In the genomic region with DNA sequence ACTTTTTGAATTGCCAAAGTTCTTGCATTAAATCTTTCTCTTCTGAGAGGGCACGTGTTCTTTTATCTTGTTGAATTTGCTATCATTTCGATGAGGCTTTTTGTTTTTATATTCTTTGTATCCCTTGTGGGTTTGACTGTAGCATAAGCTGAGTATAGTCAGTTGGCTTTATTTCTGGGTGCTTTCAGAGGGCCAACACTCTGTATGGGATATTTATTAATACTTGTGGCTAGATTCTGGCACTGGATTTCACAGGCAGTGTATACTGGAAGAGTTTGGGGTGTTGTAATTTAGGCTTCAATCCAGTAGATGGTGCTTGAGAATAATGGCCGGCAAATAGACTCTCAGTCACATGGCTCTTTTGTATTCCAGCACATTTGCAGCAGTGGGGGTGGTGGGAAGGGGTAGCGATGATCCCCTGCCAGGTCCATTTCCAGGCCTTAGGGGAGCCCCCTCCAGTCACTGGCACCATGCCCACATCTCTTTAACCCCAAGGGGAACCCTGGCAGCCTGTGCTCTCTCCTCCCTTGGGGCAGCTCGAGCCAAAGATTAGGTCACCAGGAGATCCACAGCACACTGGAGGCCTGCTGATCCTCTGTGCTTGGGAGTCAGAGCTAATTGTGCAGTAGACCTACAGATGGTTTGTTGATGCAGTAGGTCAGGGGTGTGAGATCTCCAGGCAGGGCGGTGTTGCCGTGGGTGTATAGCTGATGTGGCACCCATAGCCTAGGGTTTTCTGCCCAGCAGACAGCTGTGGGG, we compare ENCODE assay signal across 8 cellular contexts.
DNase-seq lines count a peak whose midpoint lies in the region; ATAC-seq and TF ChIP-seq lines count a peak whose summit lies in the region.

No MANE protein-coding gene starts in this region.

- H3K36me3 Mint-ChIP-seq in mesothelial cell of epicardium, result no peaks in the 10 kb centered on the region

- no peaks in the 10 kb centered on the region for H3K27me3 Mint-ChIP-seq in mesothelial cell of epicardium (ENCODE audit: low read depth)

- CTCF ChIA-PET in GM10248 (lab: Yijun Ruan, JAX), result interaction anchor here (0.8 to 2.8 kb wide), 3 partner anchors 19 to 319 kb away, joined by 3 to 8 read pairs (median 3); no protein-coding TSS in a partner anchor

- POLR2A ChIA-PET in GM10248 (lab: Yijun Ruan, JAX), result no interaction called here

- in situ Hi-C loops in brain microvascular endothelial cell (cut with HindIII; ENCODE audit: low pct_ligation_motif_present, low sequenced_read_pairs), result no loop called here

- TF ChIP-seq CTCF in GM10248 (IDR thresholded peaks at IDR 0.05; ENCODE audit: control extremely low read depth, extremely low read depth, low read depth, missing control alignments) (peak; percentile 29), brain microvascular endothelial cell (IDR thresholded peaks at IDR 0.05; ENCODE audit: low read depth, low read length, missing control alignments) (peak; percentile 61), mesothelial cell of epicardium (IDR thresholded peaks at IDR 0.05; ENCODE audit: unreplicated experiment) (no peak)

- no peaks in the 10 kb centered on the region for H3K27me3 ChIP-seq in brain microvascular endothelial cell (replicated peaks)

- no peak overlapping the region for H3K4me3 Mint-ChIP-seq in mesothelial cell of epicardium

- H3K4me1 Mint-ChIP-seq in mesothelial cell of epicardium, result no peaks in the 10 kb centered on the region

- peaks cover 18% of the 10 kb centered on the region for H3K9me3 Mint-ChIP-seq in mesothelial cell of epicardium

- peak; percentile 78 for ATAC-seq in left lobe of liver
- ATAC-seq in GM18873 (IDR thresholded peaks at IDR 0.05; ENCODE audit: low FRiP score, unreplicated experiment), result no peak

- no peaks in the 10 kb centered on the region for H3K36me3 ChIP-seq in brain microvascular endothelial cell (replicated peaks)

- no peak overlapping the region for H3K27ac Mint-ChIP-seq in mesothelial cell of epicardium

- DNase-seq in GM10248 (ENCODE audit: extremely low spot score) (no peak), NCI-H2227 (lab: John Stamatoyannopoulos, UW; ENCODE audit: unreplicated experiment) (peak; percentile 15), brain microvascular endothelial cell (peak; percentile 35), left lobe of liver (ENCODE audit: low spot score) (no peak), mesothelial cell of epicardium (ENCODE audit: low spot score in 2 of 2, unreplicated experiment in 2 of 2) (no peak), GDM1 (lab: John Stamatoyannopoulos, UW) (no peak), NCI-H1436 treated with DMSO at 0.1 percent for 48 hours (lab: John Stamatoyannopoulos, UW) (no peak)

- H3K27ac ChIP-seq in brain microvascular endothelial cell, result no peak overlapping the region

- H3K4me3 ChIP-seq in brain microvascular endothelial cell (ENCODE audit: low read depth, low read length), result peak overlapping the region; percentile 17

Comparison
In these comparisons a context has a peak if more than half of its experiments do, and no peak if none do; other contexts are left out.
1. DNase-seq: peak in NCI-H2227 (single experiment) and brain microvascular endothelial cell (single experiment); none in GM10248 (single experiment), left lobe of liver (single experiment), mesothelial cell of epicardium (0 of 2), GDM1 (single experiment) and NCI-H1436 treated with DMSO at 0.1 percent for 48 hours (single experiment).